ENCODE assay signal across 8 cellular contexts in the genomic region with DNA sequence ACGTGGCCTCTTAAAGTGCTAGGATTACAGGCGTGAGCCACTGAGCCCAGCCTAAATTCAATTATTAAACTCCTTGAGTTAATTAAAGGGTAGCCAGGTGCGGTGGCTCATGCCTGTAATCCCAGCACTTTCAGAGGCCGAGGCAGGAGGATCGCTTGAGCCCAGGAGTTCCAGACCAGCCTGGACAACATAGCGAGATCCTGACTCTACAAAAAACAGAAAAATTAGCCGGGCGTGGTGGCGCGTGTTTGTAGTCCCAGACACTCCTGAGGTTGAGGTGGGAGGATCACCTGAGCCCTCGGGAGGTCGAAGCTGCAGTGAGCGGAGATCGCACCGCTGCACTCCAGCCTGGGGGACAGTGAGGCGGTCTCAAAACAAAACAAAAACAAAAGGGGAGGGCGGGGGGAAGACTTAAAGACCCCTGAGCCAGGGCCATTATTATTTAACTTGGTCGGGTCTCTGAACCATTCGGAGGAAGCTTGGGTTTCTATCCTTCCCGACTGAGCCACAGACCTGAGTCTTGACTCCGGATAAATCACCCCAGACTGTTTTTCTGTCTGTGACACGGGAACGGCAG. TPM values are rescaled to one million over a fixed set of nuclear protein-coding genes. Genes with fewer than 3 reads are reported as not detected.
DNase-seq lines count a peak whose midpoint lies in the region; ATAC-seq lines count a peak whose summit lies in the region.

No MANE protein-coding gene starts in this region.

- peak overlapping the region; percentile 77 for H3K4me3 Mint-ChIP-seq in activated T-helper 17 cell treated with anti-CD3 and anti-CD28 coated beads, Interleukin-2, amount 50 U/mL, for 72 hours

- peak overlapping the region; percentile 95 to 96 for H3K9ac ChIP-seq in stomach smooth muscle (ENCODE audit: low read length in 2 of 2)

- DNase-seq in NCI-H146 (lab: John Stamatoyannopoulos, UW) (peak; percentile 41), NCI-H146 treated with DMSO at 0.1 percent for 48 hours (lab: John Stamatoyannopoulos, UW; ENCODE audit: unreplicated experiment) (no peak), iPS-NIHi7 (ENCODE audit: extremely low spot score) (peak; percentile 34), DMS79 (lab: John Stamatoyannopoulos, UW) (no peak)

- H3K27ac ChIP-seq in stomach smooth muscle (ENCODE audit: low read length): peak overlapping the region; percentile 89

- H3K4me1 ChIP-seq in stomach smooth muscle (ENCODE audit: control insufficient read depth, insufficient read depth, low read length): peaks cover 24% of the 10 kb centered on the region

- peaks cover 6% of the 10 kb centered on the region in 2 donors for H3K36me3 ChIP-seq in stomach smooth muscle (ENCODE audit: control insufficient read depth in 2 of 2, insufficient read depth in 2 of 2, low read length in 2 of 2)

- peak overlapping the region; percentile 79 for H3K27ac Mint-ChIP-seq in activated T-helper 17 cell treated with anti-CD3 and anti-CD28 coated beads, Interleukin-2, amount 50 U/mL, for 72 hours

- ATAC-seq in activated T-helper 17 cell treated with anti-CD3 and anti-CD28 coated beads, Interleukin-2, amount 50 U/mL, for 72 hours (replicated peaks): no peak
- ATAC-seq in GM18861 (IDR thresholded peaks at IDR 0.05; ENCODE audit: unreplicated experiment): no peak
- no peak for ATAC-seq in HG03108 (IDR thresholded peaks at IDR 0.05; ENCODE audit: unreplicated experiment)

- H3K27me3 Mint-ChIP-seq in activated T-helper 17 cell treated with anti-CD3 and anti-CD28 coated beads, Interleukin-2, amount 50 U/mL, for 72 hours: no peaks in the 10 kb centered on the region

- no peaks in the 10 kb centered on the region for H3K27me3 ChIP-seq in stomach smooth muscle (ENCODE audit: control insufficient read depth in 1 of 2, insufficient read depth in 2 of 2, low read length in 2 of 2)

- H3K9me3 Mint-ChIP-seq in activated T-helper 17 cell treated with anti-CD3 and anti-CD28 coated beads, Interleukin-2, amount 50 U/mL, for 72 hours: no peaks in the 10 kb centered on the region

- H3K36me3 Mint-ChIP-seq in activated T-helper 17 cell treated with anti-CD3 and anti-CD28 coated beads, Interleukin-2, amount 50 U/mL, for 72 hours (ENCODE audit: low read depth): peaks cover 29% of the 10 kb centered on the region

- no peaks in the 10 kb centered on the region for H3K9me3 ChIP-seq in stomach smooth muscle (ENCODE audit: control insufficient read depth in 2 of 2, low read length in 2 of 2)

- H3K4me1 Mint-ChIP-seq in activated T-helper 17 cell treated with anti-CD3 and anti-CD28 coated beads, Interleukin-2, amount 50 U/mL, for 72 hours: peaks cover 21% of the 10 kb centered on the region

- H3K4me3 ChIP-seq in stomach smooth muscle (ENCODE audit: low read length in 2 of 2): peak overlapping the region; percentile 67 to 92

RNA-seq across cellular contexts. Expression of a gene that starts 19.5 kb away (rescaled TPM):
- 10 to 100 TPM; 34.1 to 39.3 TPM for total RNA-seq in activated T-helper 17 cell treated with anti-CD3 and anti-CD28 coated beads, Interleukin-2, amount 50 U/mL, for 72 hours

RNA-seq across cellular contexts. Expression of a gene that starts 22.1 kb away (rescaled TPM):
- total RNA-seq in activated T-helper 17 cell treated with anti-CD3 and anti-CD28 coated beads, Interleukin-2, amount 50 U/mL, for 72 hours: under 1 TPM; 0.15 to 0.26 TPM

RNA-seq across cellular contexts. Expression of a gene that starts 49.0 kb away (rescaled TPM):
- total RNA-seq in activated T-helper 17 cell treated with anti-CD3 and anti-CD28 coated beads, Interleukin-2, amount 50 U/mL, for 72 hours: 10 to 100 TPM; 32.2 to 40.7 TPM

Comparison
In these comparisons a context has a peak if more than half of its experiments do, and no peak if none do; other contexts are left out.
1. DNase-seq: peak in NCI-H146 (single experiment) and iPS-NIHi7 (single experiment); none in NCI-H146 treated with DMSO at 0.1 percent for 48 hours (single experiment) and DMS79 (single experiment).